ENCODE assay signal across 18 cellular contexts in genomic region chr20:57811373-57812020, GRCh38.
DNase-seq lines count a peak whose midpoint lies in the region; ATAC-seq and TF ChIP-seq lines count a peak whose summit lies in the region.
"Had no signal": no experiment of that assay in that cellular context is flagged by ENCODE, and none has a peak within 500 bp of the region (broad histone marks: within the 10 kb centered on the region; RNA-seq: fewer than 3 reads in every experiment).

No MANE protein-coding gene starts in this region.

- H3K4me1 Mint-ChIP-seq in nephron progenitor cell, result peaks cover 53% of the 10 kb centered on the region
- H3K4me1 Mint-ChIP-seq in osteocyte (ENCODE audit: unreplicated experiment), result peaks cover 21% of the 10 kb centered on the region
- H3K4me1 Mint-ChIP-seq: immature natural killer cell had no signal

- H3K9me3 Mint-ChIP-seq in nephron progenitor cell (no peaks in the 10 kb centered on the region), osteocyte (ENCODE audit: unreplicated experiment) (no peaks in the 10 kb centered on the region)
- H3K9me3 Mint-ChIP-seq: immature natural killer cell had no signal

- 28% methylated on average over 9 of the region's 9 CpGs for WGBS in right cardiac atrium

- H3K27me3 Mint-ChIP-seq in nephron progenitor cell (ENCODE audit: low read depth, poor library complexity) (peaks cover 21% of the 10 kb centered on the region), osteocyte (ENCODE audit: unreplicated experiment) (peaks cover 29% of the 10 kb centered on the region)

- H3K27ac Mint-ChIP-seq in nephron progenitor cell (no peak overlapping the region), osteocyte (ENCODE audit: unreplicated experiment) (no peak overlapping the region)
- H3K27ac Mint-ChIP-seq: immature natural killer cell had no signal

- H3K4me3 Mint-ChIP-seq in nephron progenitor cell (no peak overlapping the region), osteocyte (ENCODE audit: unreplicated experiment) (no peak overlapping the region)
- H3K4me3 Mint-ChIP-seq: immature natural killer cell had no signal

- no peaks in the 10 kb centered on the region for H3K9me3 ChIP-seq in right cardiac atrium (ENCODE audit: control insufficient read depth, low read length)
- H3K9me3 ChIP-seq: right atrium auricular region had no signal

- no peak overlapping the region for H3K4me3 ChIP-seq in right cardiac atrium (ENCODE audit: low read length)
- H3K4me3 ChIP-seq in epithelial cell of esophagus (ENCODE audit: low read length), result no peak overlapping the region
- H3K4me3 ChIP-seq: cardiac muscle cell, right atrium auricular region had no signal

- DNase-seq in right cardiac atrium, result peak in 2 of 3 donors; percentile 63 to 65
- no peak for DNase-seq in left ventricle myocardium superior
- peak; percentile 19 for DNase-seq in epithelial cell of esophagus (ENCODE audit: low read depth)
- peak; percentile 36 for DNase-seq in nephron progenitor cell
- DNase-seq in osteocyte (ENCODE audit: extremely low spot score, unreplicated experiment), result no peak
- DNase-seq: activated naive CD4-positive, alpha-beta T cell treated with anti-CD3 and anti-CD28 coated beads, Interleukin-2, amount 50 U/mL, for 16 hours; COR-L47; foreskin fibroblast; GF-D8; immature natural killer cell; NCI-H2171; stimulated activated CD4-positive, alpha-beta T cell treated with anti-CD3 and anti-CD28 coated beads, Interleukin-4, amount 100 ng/mL, for 4 hours had no signal

- ATAC-seq in right cardiac atrium (no peak), left ventricle myocardium superior (no peak), GM19351 (IDR thresholded peaks at IDR 0.05; ENCODE audit: unreplicated experiment) (no peak), GM18502 (IDR thresholded peaks at IDR 0.05; ENCODE audit: poor library complexity, unreplicated experiment) (no peak), GM21576 (IDR thresholded peaks at IDR 0.05; ENCODE audit: unreplicated experiment) (no peak)

- no peak for TF ChIP-seq CTCF in epithelial cell of esophagus (IDR thresholded peaks at IDR 0.05; ENCODE audit: insufficient read depth, low read depth, low read length, missing control alignments)
- TF ChIP-seq CTCF in nephron progenitor cell (IDR thresholded peaks at IDR 0.05), result no peak
- no peak for TF ChIP-seq CTCF in osteocyte (IDR thresholded peaks at IDR 0.05)

- H3K4me1 ChIP-seq in right cardiac atrium (ENCODE audit: control insufficient read depth, insufficient read depth, low read length), result peaks cover 3% of the 10 kb centered on the region

- no peaks in the 10 kb centered on the region for H3K27me3 ChIP-seq in right cardiac atrium (ENCODE audit: control insufficient read depth, insufficient read depth)
- H3K27me3 ChIP-seq: cardiac muscle cell, right atrium auricular region had no signal

- intact Hi-C loops in right cardiac atrium (cut with DNase I) (no loop called here), left ventricle myocardium superior (cut with micrococcal nuclease) (no loop called here)

- no peak overlapping the region for H3K27ac ChIP-seq in right cardiac atrium (ENCODE audit: low read length)
- H3K27ac ChIP-seq: cardiac muscle cell, right atrium auricular region, VCaP had no signal

- H3K36me3 Mint-ChIP-seq in nephron progenitor cell (ENCODE audit: low read depth), result no peaks in the 10 kb centered on the region
- H3K36me3 Mint-ChIP-seq in osteocyte (ENCODE audit: unreplicated experiment), result no peaks in the 10 kb centered on the region
- H3K36me3 Mint-ChIP-seq: immature natural killer cell had no signal

Comparison
In these comparisons a context has a peak if more than half of its experiments do, and no peak if none do; other contexts are left out.
1. DNase-seq: peak in right cardiac atrium (2 of 3), epithelial cell of esophagus (single experiment) and nephron progenitor cell (single experiment); none in left ventricle myocardium superior (single experiment) and osteocyte (single experiment).